In the genomic region with DNA sequence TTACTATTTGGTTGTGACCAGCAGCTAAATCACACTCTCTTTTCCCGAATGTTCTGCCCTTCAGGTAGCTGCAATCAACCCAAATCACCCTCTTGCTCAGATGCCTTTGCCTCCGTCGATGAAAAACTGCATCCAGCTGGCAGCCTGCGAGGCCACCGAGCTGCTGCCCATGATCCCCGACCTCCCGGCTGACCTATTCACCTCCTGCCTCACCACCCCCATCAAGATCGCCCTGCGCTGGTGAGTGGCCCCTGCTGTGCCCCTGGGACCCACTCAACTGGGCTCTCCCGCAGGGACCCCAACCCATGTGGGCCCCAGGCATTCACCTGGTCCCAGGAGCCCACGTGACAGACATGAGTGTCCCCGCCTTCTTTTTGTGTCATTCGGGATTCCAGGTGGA, we compare ENCODE assay signal across 21 cellular contexts.
DNase-seq lines count a peak whose midpoint lies in the region; ATAC-seq and TF ChIP-seq lines count a peak whose summit lies in the region.
"Had no signal": no experiment of that assay in that cellular context is flagged by ENCODE, and none has a peak within 500 bp of the region (broad histone marks: within the 10 kb centered on the region; RNA-seq: fewer than 3 reads in every experiment).

No MANE protein-coding gene starts in this region.

- no peak overlapping the region for H3K27ac ChIP-seq in CD4-positive, CD25-positive, alpha-beta regulatory T cell (ENCODE audit: insufficient read depth, low read length, poor library complexity, severe bottlenecking)
- H3K27ac ChIP-seq: heart left ventricle, parathyroid adenoma, Peyer's patch, right lobe of liver, SJCRH30, WERI-Rb-1 had no signal

- no peaks in the 10 kb centered on the region for H3K9me3 ChIP-seq in CD4-positive, CD25-positive, alpha-beta regulatory T cell (ENCODE audit: control insufficient read depth in 2 of 2, low read length in 2 of 2)
- no peaks in the 10 kb centered on the region for H3K9me3 ChIP-seq in Caco-2
- H3K9me3 ChIP-seq: heart left ventricle, MG63, Peyer's patch, right lobe of liver, SJCRH30 had no signal

- BruUV-seq in Caco-2 (replicated peaks; lab: Mats Ljungman, UMichigan), result no TSS peak

- H3K27me3 ChIP-seq in CD4-positive, CD25-positive, alpha-beta regulatory T cell (ENCODE audit: control insufficient read depth, insufficient read depth, low read length), result no peaks in the 10 kb centered on the region
- no peaks in the 10 kb centered on the region for H3K27me3 ChIP-seq in Caco-2 (replicated peaks; ENCODE audit: control insufficient read depth, insufficient read depth, low read length)
- H3K27me3 ChIP-seq: heart left ventricle, MG63, Peyer's patch, right lobe of liver, SJCRH30 had no signal

- no peak overlapping the region for H3K4me3 ChIP-seq in CD4-positive, CD25-positive, alpha-beta regulatory T cell (ENCODE audit: low read depth, low read length)
- no peak overlapping the region for H3K4me3 ChIP-seq in Caco-2 (ENCODE audit: low read depth, low read length)
- H3K4me3 ChIP-seq: heart left ventricle, MG63, Peyer's patch, right lobe of liver, SJCRH30 had no signal

- intact Hi-C loops in Caco-2 (cut with micrococcal nuclease; ENCODE audit: unreplicated experiment), result no loop called here

- TF ChIP-seq CTCF in Caco-2 (IDR thresholded peaks at IDR 0.05; ENCODE audit: insufficient read depth in 1 of 2, low read depth in 1 of 2, low read length in 1 of 2, severe bottlenecking in 1 of 2, unreplicated experiment in 1 of 2), result no peak
- no peak for TF ChIP-seq CTCF in nephron progenitor cell (IDR thresholded peaks at IDR 0.05)

- no peaks in the 10 kb centered on the region for H3K9me3 Mint-ChIP-seq in CD4-positive, CD25-positive, alpha-beta regulatory T cell
- H3K9me3 Mint-ChIP-seq in Caco-2 (ENCODE audit: unreplicated experiment) (no peaks in the 10 kb centered on the region), nephron progenitor cell (no peaks in the 10 kb centered on the region)
- H3K9me3 Mint-ChIP-seq in activated naive CD8-positive, alpha-beta T cell treated with anti-CD3 and anti-CD28 coated beads, Interleukin-2, amount 10 ng/mL, durations not matched to agents 7 days and 5 days, result no peaks in the 10 kb centered on the region
- H3K9me3 Mint-ChIP-seq: mesothelial cell of epicardium had no signal

- no peak for DNase-seq in CD4-positive, CD25-positive, alpha-beta regulatory T cell
- DNase-seq in Caco-2 (no peak), nephron progenitor cell (no peak), middle frontal gyrus (ENCODE audit: extremely low spot score, low spot score) (no peak), T-helper 9 cell (no peak), glomerular visceral epithelial cell (ENCODE audit: extremely low spot score) (no peak)
- no peak for DNase-seq in activated naive CD8-positive, alpha-beta T cell treated with anti-CD3 and anti-CD28 coated beads, Interleukin-2, amount 10 ng/mL, durations not matched to agents 7 days and 5 days
- DNase-seq: activated CD8-positive, alpha-beta T cell treated with anti-CD3 and anti-CD28 coated beads, Interleukin-2, amount 10 ng/mL, durations not matched to agents 7 days and 5 days; dermis blood vessel endothelial cell; GF-D8; heart left ventricle; MG63; NCI-H1417 treated with DMSO at 0.1 percent for 48 hours; NCI-H510A treated with DMSO at 0.1 percent for 48 hours; Peyer's patch; right lobe of liver; SJCRH30; WERI-Rb-1 had no signal

- H3K27me3 Mint-ChIP-seq in CD4-positive, CD25-positive, alpha-beta regulatory T cell, result no peaks in the 10 kb centered on the region
- H3K27me3 Mint-ChIP-seq in Caco-2 (ENCODE audit: insufficient read depth, unreplicated experiment) (no peaks in the 10 kb centered on the region), nephron progenitor cell (ENCODE audit: low read depth, poor library complexity) (no peaks in the 10 kb centered on the region)
- no peaks in the 10 kb centered on the region for H3K27me3 Mint-ChIP-seq in activated naive CD8-positive, alpha-beta T cell treated with anti-CD3 and anti-CD28 coated beads, Interleukin-2, amount 10 ng/mL, durations not matched to agents 7 days and 5 days

- peaks cover 7% of the 10 kb centered on the region for H3K4me1 ChIP-seq in CD4-positive, CD25-positive, alpha-beta regulatory T cell (ENCODE audit: control insufficient read depth, insufficient read depth, low read length, poor library complexity, severe bottlenecking)
- no peaks in the 10 kb centered on the region for H3K4me1 ChIP-seq in Caco-2
- H3K4me1 ChIP-seq: parathyroid adenoma, right lobe of liver had no signal

- no peak overlapping the region for H3K4me3 Mint-ChIP-seq in CD4-positive, CD25-positive, alpha-beta regulatory T cell
- H3K4me3 Mint-ChIP-seq in Caco-2 (ENCODE audit: unreplicated experiment) (no peak overlapping the region), nephron progenitor cell (peak overlapping the region; percentile 61)
- H3K4me3 Mint-ChIP-seq in activated naive CD8-positive, alpha-beta T cell treated with anti-CD3 and anti-CD28 coated beads, Interleukin-2, amount 10 ng/mL, durations not matched to agents 7 days and 5 days, result no peak overlapping the region
- H3K4me3 Mint-ChIP-seq: activated CD8-positive, alpha-beta T cell treated with anti-CD3 and anti-CD28 coated beads, Interleukin-2, amount 10 ng/mL, durations not matched to agents 7 days and 5 days; mesothelial cell of epicardium; T-helper 1 cell treated with Interleukin-12 subunit alpha and Interleukin-12 subunit beta and Interleukin-4 antibody, amounts not matched to agents 30 μg/mL and 1 μg/mL, for 36 hours had no signal

- H3K27ac Mint-ChIP-seq in CD4-positive, CD25-positive, alpha-beta regulatory T cell, result peak overlapping the region in 2 of 3 donors; percentile 41 to 97
- H3K27ac Mint-ChIP-seq in Caco-2 (ENCODE audit: unreplicated experiment), result peak overlapping the region; percentile 43
- H3K27ac Mint-ChIP-seq in activated naive CD8-positive, alpha-beta T cell treated with anti-CD3 and anti-CD28 coated beads, Interleukin-2, amount 10 ng/mL, durations not matched to agents 7 days and 5 days, result peak overlapping the region; percentile 44
- H3K27ac Mint-ChIP-seq in nephron progenitor cell, result peak overlapping the region; percentile 96
- H3K27ac Mint-ChIP-seq: mesothelial cell of epicardium; T-helper 1 cell treated with Interleukin-12 subunit alpha and Interleukin-12 subunit beta and Interleukin-4 antibody, amounts not matched to agents 30 μg/mL and 1 μg/mL, for 36 hours had no signal

- POLR2A ChIA-PET in Caco-2 (lab: Charles Lee), result no interaction called here
- POLR2A ChIA-PET in activated naive CD8-positive, alpha-beta T cell treated with anti-CD3 and anti-CD28 coated beads, Interleukin-2, amount 10 ng/mL, durations not matched to agents 7 days and 5 days (lab: Charles Lee), result no interaction called here

- no peak for ATAC-seq in CD4-positive, CD25-positive, alpha-beta regulatory T cell (ENCODE audit: low read depth in 2 of 2)
- ATAC-seq in activated naive CD8-positive, alpha-beta T cell treated with anti-CD3 and anti-CD28 coated beads, Interleukin-2, amount 10 ng/mL, durations not matched to agents 7 days and 5 days (ENCODE audit: low read depth), result no peak
- ATAC-seq: activated CD8-positive, alpha-beta T cell treated with anti-CD3 and anti-CD28 coated beads, Interleukin-2, amount 10 ng/mL, durations not matched to agents 7 days and 5 days; right lobe of liver had no signal

- H3K36me3 Mint-ChIP-seq in CD4-positive, CD25-positive, alpha-beta regulatory T cell, result peaks cover 30% of the 10 kb centered on the region
- H3K36me3 Mint-ChIP-seq in Caco-2 (ENCODE audit: insufficient read depth, unreplicated experiment), result peaks cover 22% of the 10 kb centered on the region
- H3K36me3 Mint-ChIP-seq in activated naive CD8-positive, alpha-beta T cell treated with anti-CD3 and anti-CD28 coated beads, Interleukin-2, amount 10 ng/mL, durations not matched to agents 7 days and 5 days, result peaks cover 32% of the 10 kb centered on the region
- H3K36me3 Mint-ChIP-seq in nephron progenitor cell (ENCODE audit: low read depth), result peaks cover 29% of the 10 kb centered on the region

- H3K4me1 Mint-ChIP-seq in CD4-positive, CD25-positive, alpha-beta regulatory T cell, result peaks cover 6 to 24% (median 6%) of the 10 kb centered on the region in 4 donors
- H3K4me1 Mint-ChIP-seq in Caco-2 (ENCODE audit: low read depth, unreplicated experiment) (no peaks in the 10 kb centered on the region), nephron progenitor cell (peaks cover 58% of the 10 kb centered on the region)
- H3K4me1 Mint-ChIP-seq in activated naive CD8-positive, alpha-beta T cell treated with anti-CD3 and anti-CD28 coated beads, Interleukin-2, amount 10 ng/mL, durations not matched to agents 7 days and 5 days, result peaks cover 47% of the 10 kb centered on the region

- CTCF ChIA-PET in Caco-2 (lab: Charles Lee), result no interaction called here

- H3K36me3 ChIP-seq in CD4-positive, CD25-positive, alpha-beta regulatory T cell (ENCODE audit: control insufficient read depth, insufficient read depth, low read length), result peaks cover 16% of the 10 kb centered on the region
- H3K36me3 ChIP-seq in Caco-2 (ENCODE audit: control insufficient read depth, insufficient read depth, low read length), result no peaks in the 10 kb centered on the region
- H3K36me3 ChIP-seq: right lobe of liver had no signal

Comparison
In these comparisons a context has a peak if more than half of its experiments do, and no peak if none do; other contexts are left out.
1. H3K27ac Mint-ChIP-seq: peak in every context shown above with its lines; median percentile 96 in nephron progenitor cell; 69 in CD4-positive, CD25-positive, alpha-beta regulatory T cell; 44 in activated naive CD8-positive, alpha-beta T cell treated with anti-CD3 and anti-CD28 coated beads, Interleukin-2, amount 10 ng/mL, durations not matched to agents 7 days and 5 days; 43 in Caco-2.